In genomic region chr20:45470939-45471338, GRCh38 we compare ENCODE assay signal across 9 cellular contexts. TPM values are rescaled to one million over a fixed set of nuclear protein-coding genes. Genes with fewer than 3 reads are reported as not detected.
A peak's percentile ranks its signal among the peaks of the same experiment; 100 is the strongest.
DNase-seq lines count a peak whose midpoint lies in the region; ATAC-seq and TF ChIP-seq lines count a peak whose summit lies in the region.
"Had no signal": no experiment of that assay in that cellular context is flagged by ENCODE, and none has a peak within 500 bp of the region (broad histone marks: within the 10 kb centered on the region; RNA-seq: fewer than 3 reads in every experiment).

No MANE protein-coding gene starts in this region.

- no peaks in the 10 kb centered on the region for H3K9me3 Mint-ChIP-seq in activated T-cell treated with anti-CD3 and anti-CD28 coated beads, Interleukin-2, amount 50 U/mL, for 4 hours

- no peak for ATAC-seq in activated T-cell treated with anti-CD3 and anti-CD28 coated beads, Interleukin-2, amount 50 U/mL, for 4 hours
- ATAC-seq in foreskin keratinocyte (no peak), psoas muscle (no peak)

- H3K4me2 ChIP-seq in OCI-LY3 (ENCODE audit: low read length) = peak overlapping the region; percentile 77

- peaks cover 34% of the 10 kb centered on the region for H3K27me3 Mint-ChIP-seq in activated T-cell treated with anti-CD3 and anti-CD28 coated beads, Interleukin-2, amount 50 U/mL, for 4 hours (ENCODE audit: low read depth)

- peak overlapping the region; percentile 22 for H3K9ac ChIP-seq in OCI-LY3 (ENCODE audit: low read length)

- H3K36me3 ChIP-seq in OCI-LY3 (replicated peaks; ENCODE audit: low read depth, low read length) (no peaks in the 10 kb centered on the region), psoas muscle (ENCODE audit: insufficient read depth in 1 of 2, low read depth in 1 of 2) (no peaks in the 10 kb centered on the region)
- H3K36me3 ChIP-seq: adrenal gland had no signal

- H3K27ac ChIP-seq in OCI-LY3 (ENCODE audit: low read length) (no peak overlapping the region), foreskin keratinocyte (no peak overlapping the region), psoas muscle (no peak overlapping the region)
- H3K27ac ChIP-seq: adrenal gland had no signal

- H3K4me3 ChIP-seq in OCI-LY3 (ENCODE audit: low read length) = peak overlapping the region; percentile 70
- H3K4me3 ChIP-seq in psoas muscle = peak overlapping the region; percentile 61

- 16 to 22% (median 18%) methylated on average over 10 of the region's 10 CpGs for WGBS in psoas muscle, 3 donors

- no peak for DNase-seq in activated T-cell treated with anti-CD3 and anti-CD28 coated beads, Interleukin-2, amount 50 U/mL, for 4 hours
- no peak for DNase-seq in activated T-cell treated with anti-CD3 and anti-CD28 coated beads, Interleukin-2, amount 50 U/mL, for 1 hour
- no peak for DNase-seq in foreskin keratinocyte
- no peak for DNase-seq in psoas muscle
- no peak for DNase-seq in NCI-H2171 (lab: John Stamatoyannopoulos, UW)
- DNase-seq in LoVo (ENCODE audit: low spot score) = no peak
- DNase-seq in iPS-NIHi7 (ENCODE audit: extremely low spot score) = no peak

- no peaks in the 10 kb centered on the region for H3K9me3 ChIP-seq in OCI-LY3 (ENCODE audit: insufficient read depth, low read length)
- no peaks in the 10 kb centered on the region for H3K9me3 ChIP-seq in psoas muscle
- H3K9me3 ChIP-seq: adrenal gland had no signal

- no peaks in the 10 kb centered on the region for H4K20me1 ChIP-seq in OCI-LY3 (ENCODE audit: insufficient read depth, low read length)

- intact Hi-C loops in psoas muscle (cut with DNase I) = no loop called here

- H3K4me1 Mint-ChIP-seq in activated T-cell treated with anti-CD3 and anti-CD28 coated beads, Interleukin-2, amount 50 U/mL, for 4 hours (ENCODE audit: low read depth) = peaks cover 6% of the 10 kb centered on the region

- peak overlapping the region; percentile 50 for H3K4me3 Mint-ChIP-seq in activated T-cell treated with anti-CD3 and anti-CD28 coated beads, Interleukin-2, amount 50 U/mL, for 4 hours

- H2AFZ ChIP-seq in OCI-LY3 (ENCODE audit: low read depth, low read length) = 0 out of 2 replicates have a peak overlapping the region, but pooled peaks have one; percentile 16

- H3K79me2 ChIP-seq in OCI-LY3 (ENCODE audit: low read length) = no peaks in the 10 kb centered on the region

- no peaks in the 10 kb centered on the region for H3K36me3 Mint-ChIP-seq in activated T-cell treated with anti-CD3 and anti-CD28 coated beads, Interleukin-2, amount 50 U/mL, for 4 hours (ENCODE audit: insufficient read depth)

- peaks cover 57% of the 10 kb centered on the region for H3K27me3 ChIP-seq in OCI-LY3 (ENCODE audit: low read depth, low read length)
- peaks cover 96% of the 10 kb centered on the region for H3K27me3 ChIP-seq in foreskin keratinocyte
- H3K27me3 ChIP-seq in psoas muscle (ENCODE audit: insufficient read depth in 3 of 3, low read length in 2 of 3) = peaks cover 0 to 85% (median 12%) of the 10 kb centered on the region in 3 donors

- peak; percentile 50 for TF ChIP-seq CTCF in OCI-LY3 (IDR thresholded peaks at IDR 0.05; ENCODE audit: low read depth, low read length)
- peak; percentile 30 for TF ChIP-seq CTCF in foreskin keratinocyte (conservative IDR thresholded peaks at IDR 0.05)
- TF ChIP-seq CTCF in psoas muscle (IDR thresholded peaks at IDR 0.05) = peak; percentile 3

- no peaks in the 10 kb centered on the region; the same call in 1 of the 2 replicates for H3K4me1 ChIP-seq in OCI-LY3 (ENCODE audit: low read length)
- no peaks in the 10 kb centered on the region for H3K4me1 ChIP-seq in foreskin keratinocyte
- H3K4me1 ChIP-seq in psoas muscle = peaks cover 18% of the 10 kb centered on the region

RNA-seq across cellular contexts. Expression of gene WFDC2, which starts 1.4 kb away (rescaled TPM):
- under 1 TPM; 0.34 to 0.76 (median 0.53) TPM for total RNA-seq in activated T-cell treated with anti-CD3 and anti-CD28 coated beads, Interleukin-2, amount 50 U/mL, for 4 hours
- 0.42 TPM in 1 of 2 replicates, not detected in the other for total RNA-seq in foreskin keratinocyte
- polyA plus RNA-seq in foreskin keratinocyte = 0.90 and 1.1 TPM in 2 replicates
- under 1 TPM in 2 of 4 donors, not detected in 2; 0.44 to 0.74 TPM for total RNA-seq in psoas muscle
- polyA plus RNA-seq in psoas muscle = under 1 TPM in 2 of 3 donors, not detected in 1; 0.22 to 0.31 TPM

RNA-seq across cellular contexts. Expression of gene SPINT3, which starts 44.5 kb away (rescaled TPM):
- not detected for total RNA-seq in activated T-cell treated with anti-CD3 and anti-CD28 coated beads, Interleukin-2, amount 50 U/mL, for 4 hours
- not detected in 2 replicates for total RNA-seq in foreskin keratinocyte
- polyA plus RNA-seq in foreskin keratinocyte = not detected in 2 replicates
- total RNA-seq in psoas muscle = not detected
- not detected for polyA plus RNA-seq in psoas muscle
- total RNA-seq: adrenal gland had no signal
- polyA plus RNA-seq: adrenal gland had no signal

RNA-seq across cellular contexts. Expression of gene PIGT, which starts 55.0 kb away (rescaled TPM):
- 10 to 100 TPM; 88.0 to 94.8 (median 90.9) TPM for total RNA-seq in activated T-cell treated with anti-CD3 and anti-CD28 coated beads, Interleukin-2, amount 50 U/mL, for 4 hours
- 53.9 and 60.4 TPM in 2 replicates for total RNA-seq in foreskin keratinocyte
- 59.7 and 67.2 TPM in 2 replicates for polyA plus RNA-seq in foreskin keratinocyte
- 10 to 100 TPM; 48.0 to 74.9 (median 57.1) TPM for total RNA-seq in psoas muscle
- polyA plus RNA-seq in psoas muscle = 100 to 1,000 TPM in 1 of 3 donors, 10 to 100 TPM in 2; 57.3 to 113 (median 94.7) TPM
